1 cellular context compared by ENCODE assay signal in genomic region chr1:167173516-167174184, GRCh38.
TF ChIP-seq lines count a peak whose summit lies in the region.

No MANE protein-coding gene starts in this region.

TF ChIP-seq in K562, 482 proteins besides CTCF, POLR2A, EP300 and RAD21 (continued from another document):
- 0 out of 2 replicates have a peak, but pooled peaks have one; percentile 34 for TF ChIP-seq FOSL1 (tag; conservative IDR thresholded peaks at IDR 0.05)
